Comparison of ENCODE assay signal across 1 cellular context in genomic region chr15:84737005-84737404, GRCh38.
TF ChIP-seq lines count a peak whose summit lies in the region.

No MANE protein-coding gene starts in this region.

TF ChIP-seq in GM12878, 131 proteins besides CTCF, POLR2A, EP300 and RAD21:
- TF ChIP-seq POLR2AphosphoS2 (IDR thresholded peaks at IDR 0.05; ENCODE audit: low read depth, low read length) (no peak), HDAC2 (IDR thresholded peaks at IDR 0.05) (no peak), PKNOX1 (IDR thresholded peaks at IDR 0.05) (no peak), IRF4 (IDR thresholded peaks at IDR 0.05; ENCODE audit: low read depth, low read length) (no peak), ZBED1 (IDR thresholded peaks at IDR 0.05; ENCODE audit: borderline replicate concordance) (no peak)
